ENCODE assay signal across 8 cellular contexts in genomic region chr9:76704601-76705204, GRCh38. TPM values are rescaled to one million over a fixed set of nuclear protein-coding genes. Genes with fewer than 3 reads are reported as not detected.
DNase-seq lines count a peak whose midpoint lies in the region; ATAC-seq and TF ChIP-seq lines count a peak whose summit lies in the region.

No MANE protein-coding gene starts in this region.

- DNase-seq in AG08395 (ENCODE audit: low spot score) (peak; percentile 74), NCI-H2029 treated with DMSO at 0.1 percent for 48 hours (lab: John Stamatoyannopoulos, UW) (peak; percentile 81), WERI-Rb-1 (no peak), glutamatergic neuron (no peak), progenitor cell of endocrine pancreas (ENCODE audit: low spot score, unreplicated experiment) (no peak)

- H3K9me3 ChIP-seq in WERI-Rb-1 (ENCODE audit: severe bottlenecking): no peaks in the 10 kb centered on the region

- H3K4me3 Mint-ChIP-seq in glutamatergic neuron (ENCODE audit: unreplicated experiment) (no peak overlapping the region), progenitor cell of endocrine pancreas (ENCODE audit: low read depth) (no peak overlapping the region)

- no peak overlapping the region for H3K27ac ChIP-seq in WERI-Rb-1

- H3K4me3 ChIP-seq in GM12875 (ENCODE audit: low read depth, low read length): no peak overlapping the region
- H3K4me3 ChIP-seq in WERI-Rb-1 (ENCODE audit: low read depth, low read length): no peak overlapping the region

- peaks cover 16% of the 10 kb centered on the region for H3K4me1 Mint-ChIP-seq in glutamatergic neuron (ENCODE audit: low read depth, unreplicated experiment)
- H3K4me1 Mint-ChIP-seq in progenitor cell of endocrine pancreas (ENCODE audit: low read depth): peaks cover 3% of the 10 kb centered on the region

- no peak overlapping the region for H3K27ac Mint-ChIP-seq in glutamatergic neuron (ENCODE audit: unreplicated experiment)
- H3K27ac Mint-ChIP-seq in progenitor cell of endocrine pancreas: no peak overlapping the region

- peak; percentile 42; the same call in 1 of the 2 replicates for TF ChIP-seq CTCF in GM12875 (IDR thresholded peaks at IDR 0.05; ENCODE audit: borderline replicate concordance, insufficient read depth, low read depth, low read length)
- TF ChIP-seq CTCF in WERI-Rb-1 (IDR thresholded peaks at IDR 0.05; ENCODE audit: low read depth, low read length): peak; percentile 38; the same call in 1 of the 2 replicates
- peak; percentile 67 for TF ChIP-seq CTCF in glutamatergic neuron (IDR thresholded peaks at IDR 0.05; ENCODE audit: partially characterized antibody, unreplicated experiment)
- peak; percentile 87 for TF ChIP-seq CTCF in progenitor cell of endocrine pancreas (IDR thresholded peaks at IDR 0.05; ENCODE audit: unreplicated experiment)

- H3K27me3 Mint-ChIP-seq in glutamatergic neuron (ENCODE audit: unreplicated experiment) (no peaks in the 10 kb centered on the region), progenitor cell of endocrine pancreas (peaks cover 48% of the 10 kb centered on the region)

- no peaks in the 10 kb centered on the region for H3K27me3 ChIP-seq in WERI-Rb-1 (ENCODE audit: insufficient read depth, low read depth, severe bottlenecking)

- peaks cover 8% of the 10 kb centered on the region for H3K36me3 Mint-ChIP-seq in glutamatergic neuron (ENCODE audit: unreplicated experiment)
- no peaks in the 10 kb centered on the region for H3K36me3 Mint-ChIP-seq in progenitor cell of endocrine pancreas (ENCODE audit: insufficient read depth)

- no peaks in the 10 kb centered on the region for H3K36me3 ChIP-seq in WERI-Rb-1

- no peak for ATAC-seq in HG03159 (IDR thresholded peaks at IDR 0.05; ENCODE audit: unreplicated experiment)
- ATAC-seq in GM21515 (IDR thresholded peaks at IDR 0.05; ENCODE audit: unreplicated experiment): no peak

- peaks cover 1% of the 10 kb centered on the region for H3K9me3 Mint-ChIP-seq in glutamatergic neuron (ENCODE audit: unreplicated experiment)
- no peaks in the 10 kb centered on the region for H3K9me3 Mint-ChIP-seq in progenitor cell of endocrine pancreas (ENCODE audit: low read depth)

RNA-seq across cellular contexts. Expression of gene PCA3, which starts 59.5 kb away (rescaled TPM):
- total RNA-seq in glutamatergic neuron (ENCODE audit: unreplicated experiment): not detected
- 0.22 and 0.31 TPM in 2 replicates for total RNA-seq in progenitor cell of endocrine pancreas

Comparison
In these comparisons a context has a peak if more than half of its experiments do, and no peak if none do; other contexts are left out.
1. DNase-seq: peak in AG08395 (single experiment) and NCI-H2029 treated with DMSO at 0.1 percent for 48 hours (single experiment); none in WERI-Rb-1 (single experiment), glutamatergic neuron (single experiment) and progenitor cell of endocrine pancreas (single experiment).
2. Peak in every context shown above with its lines, with median percentiles within 50 percentile points of each other: CTCF ChIP-seq.